27 cellular contexts compared by ENCODE assay signal in the genomic region with DNA sequence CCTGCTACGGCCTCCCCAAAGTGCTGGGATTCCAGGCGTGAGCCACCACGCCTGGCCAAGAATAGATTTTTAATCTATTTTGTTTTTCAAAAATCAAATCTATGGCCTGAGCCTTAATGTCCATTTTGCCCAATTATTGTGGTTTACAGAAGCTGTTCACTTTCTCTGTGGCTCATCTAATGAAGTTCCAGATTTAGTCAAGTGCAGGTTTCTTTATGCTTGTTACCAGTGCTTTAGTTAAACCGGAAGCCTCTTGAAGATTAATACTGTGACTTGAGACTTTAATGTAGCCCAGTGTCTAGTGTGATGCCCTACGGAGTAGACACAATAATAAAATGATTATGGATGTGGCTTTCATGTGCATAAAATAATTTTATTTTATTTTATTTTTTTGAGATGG.
"Had no signal": no experiment of that assay in that cellular context is flagged by ENCODE, and none has a peak within 500 bp of the region (broad histone marks: within the 10 kb centered on the region; RNA-seq: fewer than 3 reads in every experiment).

No MANE protein-coding gene starts in this region.

- H3K4me3 ChIP-seq: neural progenitor cell, ovary, psoas muscle, right lobe of liver, sigmoid colon, stomach, thoracic aorta, thyroid gland, tibial nerve, upper lobe of left lung, vagina had no signal

- H3K4me3 Mint-ChIP-seq: nephron; neural progenitor cell; stimulated activated effector memory CD8-positive, alpha-beta T cell treated with anti-CD3 and anti-CD28 coated beads, Interleukin-12 subunit alpha, Interleukin-12 subunit beta, amount 100 ng/mL, for 72 hours; stimulated activated naive B cell treated with anti-CD40 and anti-IgM and Interleukin-4, amounts not matched to agents 10 μg/mL and 1 μg/mL and 100 μg/mL, for 72 hours; stimulated activated naive CD8-positive, alpha-beta T cell treated with anti-CD3 and anti-CD28 coated beads, Interleukin-15, Interleukin-2, amounts not matched to agents 100 ng/mL and 50 ng/mL, for 24 hours had no signal

- H3K9me3 Mint-ChIP-seq: nephron; neural progenitor cell; stimulated activated effector memory CD8-positive, alpha-beta T cell treated with anti-CD3 and anti-CD28 coated beads, Interleukin-12 subunit alpha, Interleukin-12 subunit beta, amount 100 ng/mL, for 72 hours; stimulated activated naive B cell treated with anti-CD40 and anti-IgM and Interleukin-4, amounts not matched to agents 10 μg/mL and 1 μg/mL and 100 μg/mL, for 72 hours; stimulated activated naive CD8-positive, alpha-beta T cell treated with anti-CD3 and anti-CD28 coated beads, Interleukin-15, Interleukin-2, amounts not matched to agents 100 ng/mL and 50 ng/mL, for 24 hours had no signal

- H3K27me3 Mint-ChIP-seq: progenitor cell of endocrine pancreas; stimulated activated naive B cell treated with anti-CD40 and anti-IgM and Interleukin-4, amounts not matched to agents 10 μg/mL and 1 μg/mL and 100 μg/mL, for 72 hours; stimulated activated naive CD8-positive, alpha-beta T cell treated with anti-CD3 and anti-CD28 coated beads, Interleukin-15, Interleukin-2, amounts not matched to agents 100 ng/mL and 50 ng/mL, for 24 hours had no signal

- H3K27ac ChIP-seq: neural progenitor cell, ovary, parathyroid adenoma, psoas muscle, right lobe of liver, sigmoid colon, stomach, thoracic aorta, thyroid gland, tibial nerve, upper lobe of left lung, vagina had no signal

- H3K79me2 ChIP-seq: parathyroid adenoma had no signal

- H3K27ac Mint-ChIP-seq: nephron; neural progenitor cell; progenitor cell of endocrine pancreas; stimulated activated effector memory CD8-positive, alpha-beta T cell treated with anti-CD3 and anti-CD28 coated beads, Interleukin-12 subunit alpha, Interleukin-12 subunit beta, amount 100 ng/mL, for 72 hours; stimulated activated naive B cell treated with anti-CD40 and anti-IgM and Interleukin-4, amounts not matched to agents 10 μg/mL and 1 μg/mL and 100 μg/mL, for 72 hours had no signal

- H3K4me1 ChIP-seq: neural progenitor cell, parathyroid adenoma, vagina had no signal

- H3K4me1 Mint-ChIP-seq: neural progenitor cell had no signal

- H3K9ac ChIP-seq: neural progenitor cell, parathyroid adenoma had no signal

- DNase-seq: occipital lobe; ovary; psoas muscle; right cardiac atrium; right lobe of liver; sigmoid colon; small intestine; stimulated activated CD4-positive, alpha-beta T cell treated with anti-CD3 and anti-CD28 coated beads, Interleukin-15, amount 100 ng/mL, for 24 hours; stimulated activated CD4-positive, alpha-beta T cell treated with anti-CD3 and anti-CD28 coated beads, Interleukin-2, amount 100 ng/mL, for 24 hours; stimulated activated CD4-positive, alpha-beta T cell treated with anti-CD3 and anti-CD28 coated beads, Interleukin-2, amount 100 ng/mL, for 48 hours; stimulated activated CD4-positive, alpha-beta T cell treated with anti-CD3 and anti-CD28 coated beads, Interleukin-4, amount 100 ng/mL, for 24 hours; stimulated activated naive B cell treated with anti-CD40 and anti-IgM and Interleukin-4, amounts not matched to agents 10 μg/mL and 1 μg/mL and 100 μg/mL, for 72 hours; stimulated activated naive CD4-positive, alpha-beta T cell treated with Interleukin-2 at 50 U/mL for 16 hours; stomach; thyroid gland; trophoblast cell; upper lobe of left lung had no signal

- FAIRE-seq: small intestine, urothelium cell line had no signal

- ATAC-seq: psoas muscle; right cardiac atrium; right lobe of liver; stimulated activated effector memory CD8-positive, alpha-beta T cell treated with anti-CD3 and anti-CD28 coated beads, Interleukin-12 subunit alpha, Interleukin-12 subunit beta, amount 100 ng/mL, for 72 hours; stimulated activated naive B cell treated with anti-CD40 and anti-IgM and Interleukin-4, amounts not matched to agents 10 μg/mL and 1 μg/mL and 100 μg/mL, for 72 hours had no signal

- H2AFZ ChIP-seq: neural progenitor cell, parathyroid adenoma had no signal

- H3K9me3 ChIP-seq: ovary, psoas muscle, right lobe of liver, sigmoid colon, stomach, thoracic aorta, thyroid gland, tibial nerve, upper lobe of left lung, vagina had no signal

- H3K27me3 ChIP-seq: neural progenitor cell, ovary, right lobe of liver, sigmoid colon, stomach, thyroid gland, tibial nerve, upper lobe of left lung, vagina had no signal

- H3K4me2 ChIP-seq: neural progenitor cell had no signal

- H3K36me3 ChIP-seq: neural progenitor cell, ovary had no signal
